Comparison of ENCODE assay signal across 18 cellular contexts in genomic region chr4:175238827-175239517, GRCh38.
A peak's percentile ranks its signal among the peaks of the same experiment; 100 is the strongest.
DNase-seq lines count a peak whose midpoint lies in the region; ATAC-seq, FAIRE-seq and TF ChIP-seq lines count a peak whose summit lies in the region.
"Had no signal": no experiment of that assay in that cellular context is flagged by ENCODE, and none has a peak within 500 bp of the region (broad histone marks: within the 10 kb centered on the region; RNA-seq: fewer than 3 reads in every experiment).

No MANE protein-coding gene starts in this region.

- intact Hi-C loops in GM12878 (cut with micrococcal nuclease; ENCODE audit: unreplicated experiment) (no loop called here), left ventricle myocardium superior (cut with micrococcal nuclease) (no loop called here)
- intact Hi-C loops in CD4-positive, alpha-beta memory T cell (cut with micrococcal nuclease), result no loop called here

- H3K27ac Mint-ChIP-seq in CD4-positive, alpha-beta memory T cell, result no peak overlapping the region
- H3K27ac Mint-ChIP-seq: CD8-positive, alpha-beta T cell; H9 had no signal

- BruUV-seq in GM12878 (replicated peaks; lab: Mats Ljungman, UMichigan), result no TSS peak

- no peak overlapping the region for H3K4me3 Mint-ChIP-seq in CD4-positive, alpha-beta memory T cell
- H3K4me3 Mint-ChIP-seq: CD8-positive, alpha-beta T cell; H9 had no signal

- WGBS in GM12878 (ENCODE audit: insufficient coverage, insufficient replicate concordance, low lambda C conversion rate, missing lambda C conversion rate), result 16% methylated on average over 2 of the region's 2 CpGs

- H3K9ac ChIP-seq in GM12878 (ENCODE audit: control insufficient read depth, insufficient read depth, low read length), result no peak overlapping the region

- CTCF ChIA-PET in GM12878 (lab: Yijun Ruan, JAX), result no interaction called here
- CTCF ChIA-PET in CD4-positive, alpha-beta memory T cell (lab: Charles Lee; ENCODE audit: partially characterized antibody), result no interaction called here

- H3K4me1 ChIP-seq in GM12878 (ENCODE audit: control insufficient read depth, insufficient read depth, low read length), result no peaks in the 10 kb centered on the region
- no peaks in the 10 kb centered on the region for H3K4me1 ChIP-seq in CD4-positive, alpha-beta memory T cell (ENCODE audit: insufficient read depth, low read length)

- H3K27me3 ChIP-seq in GM12878 (replicated peaks in 1 of 2; ENCODE audit: control insufficient read depth in 2 of 2, insufficient read depth in 2 of 2, low read length in 1 of 2), result no peaks in the 10 kb centered on the region
- H3K27me3 ChIP-seq in CD4-positive, alpha-beta memory T cell (ENCODE audit: insufficient read depth, low read length), result no peaks in the 10 kb centered on the region

- H3K9me3 ChIP-seq in GM12878 (replicated peaks; ENCODE audit: control insufficient read depth, insufficient read depth, low read length), result no peaks in the 10 kb centered on the region
- H3K9me3 ChIP-seq in CD4-positive, alpha-beta memory T cell (ENCODE audit: control insufficient read depth in 1 of 2, low read length in 2 of 2), result no peaks in the 10 kb centered on the region

- POLR2A ChIA-PET in GM12878 (lab: Charles Lee), result no interaction called here
- POLR2A ChIA-PET in CD4-positive, alpha-beta memory T cell (lab: Charles Lee; ENCODE audit: partially characterized antibody), result no interaction called here

- TF ChIP-seq POLR2A in GM12878 (IDR thresholded peaks at IDR 0.05; ENCODE audit: low read depth, low read length), result no peak

- DNase-seq in DMS153 (lab: John Stamatoyannopoulos, UW) (peak; percentile 72), DMS153 treated with DMSO at 0.1 percent for 48 hours (lab: John Stamatoyannopoulos, UW; ENCODE audit: unreplicated experiment) (no peak), LNCaP clone FGC (ENCODE audit: low read depth) (peak; percentile 62), GM12878 (ENCODE audit: low read depth, low spot score) (no peak), left ventricle myocardium superior (no peak)
- no peak for DNase-seq in CD4-positive, alpha-beta memory T cell
- DNase-seq: CD8-positive, alpha-beta T cell; H9; NCI-H1048; NCI-H1436 treated with DMSO at 0.1 percent for 48 hours; NCI-H2107; NCI-H2227 treated with DMSO at 0.1 percent for 48 hours; NK-92 treated with Interleukin-12 subunit alpha and Interleukin-12 subunit beta, amount 100 ng/mL, for 24 hours; RPMI8226 had no signal

- H3K36me3 Mint-ChIP-seq in CD4-positive, alpha-beta memory T cell, result no peaks in the 10 kb centered on the region
- H3K36me3 Mint-ChIP-seq: CD8-positive, alpha-beta T cell had no signal

- H3K79me2 ChIP-seq in GM12878 (ENCODE audit: control insufficient read depth, insufficient read depth, low read length), result no peaks in the 10 kb centered on the region

- TF ChIP-seq CTCF in LNCaP clone FGC (IDR thresholded peaks at IDR 0.05; ENCODE audit: control insufficient read depth, extremely low read depth, insufficient read depth) (no peak), GM12878 (IDR thresholded peaks at IDR 0.05 in 2 of 3, conservative IDR thresholded peaks at IDR 0.05 in 1 of 3; ENCODE audit: control insufficient read depth in 2 of 3, extremely low read depth in 1 of 3, insufficient read depth in 1 of 3, low read depth in 3 of 3, low read length in 3 of 3) (no peak)

- no peaks in the 10 kb centered on the region for H4K20me1 ChIP-seq in GM12878 (ENCODE audit: control insufficient read depth, insufficient read depth)

- in situ Hi-C loops in GM12878 (cut with MboI), result no loop called here

- H3K27ac ChIP-seq in GM12878 (ENCODE audit: control insufficient read depth, insufficient read depth), result no peak overlapping the region
- no peak overlapping the region for H3K27ac ChIP-seq in CD4-positive, alpha-beta memory T cell (ENCODE audit: low read depth, low read length)
- H3K27ac ChIP-seq: 22Rv1 had no signal

- TF ChIP-seq EP300 in GM12878 (IDR thresholded peaks at IDR 0.05; ENCODE audit: borderline replicate concordance in 1 of 2, control insufficient read depth in 1 of 2, low read depth in 2 of 2, low read length in 2 of 2), result no peak

- no peak overlapping the region for H2AFZ ChIP-seq in GM12878 (ENCODE audit: control insufficient read depth, low read depth, low read length)

- RAD21 ChIA-PET in GM12878 (lab: Charles Lee; ENCODE audit: unreplicated experiment), result no interaction called here

- TF ChIP-seq RAD21 in GM12878 (IDR thresholded peaks at IDR 0.05; ENCODE audit: insufficient read depth, low read depth, low read length), result no peak

- H3K4me1 Mint-ChIP-seq in CD4-positive, alpha-beta memory T cell, result no peaks in the 10 kb centered on the region
- H3K4me1 Mint-ChIP-seq: H9 had no signal

- SMC1A ChIA-PET in GM12878 (lab: Charles Lee; ENCODE audit: uncharacterized antibody, unreplicated experiment), result no interaction called here

- no peaks in the 10 kb centered on the region for H3K27me3 Mint-ChIP-seq in CD4-positive, alpha-beta memory T cell

- ATAC-seq in GM12878, result no peak
- no peak for ATAC-seq in GM19463 (IDR thresholded peaks at IDR 0.05; ENCODE audit: unreplicated experiment)
- no peak for ATAC-seq in left ventricle myocardium superior
- ATAC-seq: CD8-positive, alpha-beta T cell; K562 had no signal

- H3K4me2 ChIP-seq in GM12878 (ENCODE audit: control insufficient read depth, insufficient read depth), result no peak overlapping the region

- FAIRE-seq in GM12878 (lab: Jason Lieb, UNC) (peak; percentile 44), islet of Langerhans (lab: Jason Lieb, UNC) (peak; percentile 70)
- FAIRE-seq: K562 had no signal

- no peak overlapping the region for H3K4me3 ChIP-seq in LNCaP clone FGC (ENCODE audit: low read depth, low read length)
- no peak overlapping the region for H3K4me3 ChIP-seq in GM12878
- H3K4me3 ChIP-seq in CD4-positive, alpha-beta memory T cell (ENCODE audit: low read length in 2 of 2), result no peak overlapping the region
- H3K4me3 ChIP-seq: K562 had no signal

- H3K36me3 ChIP-seq in GM12878 (ENCODE audit: control insufficient read depth in 2 of 2, insufficient read depth in 2 of 2, low read length in 1 of 2), result no peaks in the 10 kb centered on the region
- no peaks in the 10 kb centered on the region for H3K36me3 ChIP-seq in CD4-positive, alpha-beta memory T cell (ENCODE audit: insufficient read depth, low read length)

- H3K9me3 Mint-ChIP-seq in CD4-positive, alpha-beta memory T cell, result peaks cover 0 to 5% (median 1%) of the 10 kb centered on the region in 8 donors
- H3K9me3 Mint-ChIP-seq: H9 had no signal

TF ChIP-seq in GM12878, 131 proteins besides CTCF, POLR2A, EP300 and RAD21 (continues in another document):
- TF ChIP-seq SREBF1 (IDR thresholded peaks at IDR 0.05; ENCODE audit: low read length) (no peak), ZBTB11 (CRISPR knock-in tag; IDR thresholded peaks at IDR 0.05) (no peak), FOXK2 (IDR thresholded peaks at IDR 0.05) (no peak), ATF2 (IDR thresholded peaks at IDR 0.05; ENCODE audit: low read length) (no peak), E2F8 (IDR thresholded peaks at IDR 0.05; ENCODE audit: low read depth, partially characterized antibody) (no peak)

Comparison
In these comparisons a context has a peak if more than half of its experiments do, and no peak if none do; other contexts are left out.
1. DNase-seq: peak in DMS153 (single experiment) and LNCaP clone FGC (single experiment); none in DMS153 treated with DMSO at 0.1 percent for 48 hours (single experiment), GM12878 (single experiment), CD4-positive, alpha-beta memory T cell (0 of 5) and left ventricle myocardium superior (single experiment).